ENCODE assay signal across 26 cellular contexts in genomic region chr5:180790524-180790923, GRCh38. TPM values are rescaled to one million over a fixed set of nuclear protein-coding genes. Genes with fewer than 3 reads are reported as not detected.
DNase-seq lines count a peak whose midpoint lies in the region; ATAC-seq and TF ChIP-seq lines count a peak whose summit lies in the region.
"Had no signal": no experiment of that assay in that cellular context is flagged by ENCODE, and none has a peak within 500 bp of the region (broad histone marks: within the 10 kb centered on the region; RNA-seq: fewer than 3 reads in every experiment).

No MANE protein-coding gene starts in this region.

- peak overlapping the region; percentile 68 for H3K27ac Mint-ChIP-seq in activated T-cell treated with anti-CD3 and anti-CD28 coated beads, Interleukin-2, amount 50 U/mL, for 24 hours
- peak overlapping the region; percentile 9; the same call in 1 of the 2 replicates for H3K27ac Mint-ChIP-seq in HFFc6
- peak overlapping the region; percentile 88 for H3K27ac Mint-ChIP-seq in central memory CD8-positive, alpha-beta T cell (ENCODE audit: low read depth)

- peaks cover 74% of the 10 kb centered on the region for H3K36me3 Mint-ChIP-seq in activated T-cell treated with anti-CD3 and anti-CD28 coated beads, Interleukin-2, amount 50 U/mL, for 24 hours (ENCODE audit: low read depth)
- peaks cover 7% of the 10 kb centered on the region for H3K36me3 Mint-ChIP-seq in activated T-cell treated with anti-CD3 and anti-CD28 coated beads, Interleukin-2, amount 50 U/mL, for 4 hours (ENCODE audit: insufficient read depth)
- H3K36me3 Mint-ChIP-seq in HFFc6 (ENCODE audit: low read depth): peaks cover 8% of the 10 kb centered on the region; the same call in 1 of the 2 replicates
- H3K36me3 Mint-ChIP-seq in central memory CD8-positive, alpha-beta T cell (ENCODE audit: insufficient read depth): peaks cover 51% of the 10 kb centered on the region

- H3K14ac ChIP-seq in trophoblast cell (ENCODE audit: low read length): no peak overlapping the region

- H4K91ac ChIP-seq in trophoblast cell (ENCODE audit: low read depth, low read length): no peak overlapping the region

- H3K27ac ChIP-seq in trophoblast cell (ENCODE audit: low read depth, low read length): no peak overlapping the region
- H3K27ac ChIP-seq: colonic mucosa, sigmoid colon, vagina, VCaP had no signal

- no peak overlapping the region for H3K4me2 ChIP-seq in trophoblast cell (ENCODE audit: low read length)

- peaks cover 12% of the 10 kb centered on the region for H3K79me1 ChIP-seq in trophoblast cell (ENCODE audit: low read length)

- H3K9ac ChIP-seq in trophoblast cell (ENCODE audit: low read length): no peak overlapping the region

- no peak overlapping the region for H4K12ac ChIP-seq in trophoblast cell (ENCODE audit: low read depth, low read length)

- H4K8ac ChIP-seq in trophoblast cell (ENCODE audit: low read depth, low read length): no peak overlapping the region

- no peak overlapping the region for H2AFZ ChIP-seq in trophoblast cell (ENCODE audit: insufficient read depth, low read length, poor library complexity)

- no peak overlapping the region for H3K4me3 ChIP-seq in trophoblast cell (ENCODE audit: low read depth, low read length)
- H3K4me3 ChIP-seq: colonic mucosa, GM12878, pancreas, sigmoid colon, vagina had no signal

- H2BK120ac ChIP-seq in trophoblast cell (ENCODE audit: insufficient read depth, low read length, poor library complexity): no peak overlapping the region

- peak overlapping the region; percentile 4 for H3K4ac ChIP-seq in trophoblast cell (ENCODE audit: low read depth, low read length)

- H3K27me3 Mint-ChIP-seq in activated T-cell treated with anti-CD3 and anti-CD28 coated beads, Interleukin-2, amount 50 U/mL, for 24 hours: no peaks in the 10 kb centered on the region
- no peaks in the 10 kb centered on the region for H3K27me3 Mint-ChIP-seq in activated T-cell treated with anti-CD3 and anti-CD28 coated beads, Interleukin-2, amount 50 U/mL, for 4 hours (ENCODE audit: low read depth)
- H3K27me3 Mint-ChIP-seq in HFFc6 (ENCODE audit: insufficient read depth): peaks cover 6% of the 10 kb centered on the region
- no peaks in the 10 kb centered on the region for H3K27me3 Mint-ChIP-seq in central memory CD8-positive, alpha-beta T cell

- no peak overlapping the region for H3K23ac ChIP-seq in trophoblast cell (ENCODE audit: low read length)

- peaks cover 2% of the 10 kb centered on the region for H3K9me3 ChIP-seq in trophoblast cell (ENCODE audit: insufficient read depth, low read depth, low read length)
- H3K9me3 ChIP-seq: colonic mucosa, pancreas, sigmoid colon, vagina had no signal

- WGBS in trophoblast cell (ENCODE audit: extremely low coverage, insufficient coverage, insufficient read length): no CpG with 5 or more reads among the region's 6 CpGs

- peaks cover 52% of the 10 kb centered on the region for H3K4me1 Mint-ChIP-seq in activated T-cell treated with anti-CD3 and anti-CD28 coated beads, Interleukin-2, amount 50 U/mL, for 24 hours (ENCODE audit: low read depth)
- H3K4me1 Mint-ChIP-seq in activated T-cell treated with anti-CD3 and anti-CD28 coated beads, Interleukin-2, amount 50 U/mL, for 4 hours (ENCODE audit: low read depth): peaks cover 30% of the 10 kb centered on the region
- peaks cover 40% of the 10 kb centered on the region for H3K4me1 Mint-ChIP-seq in HFFc6 (ENCODE audit: low read depth)
- peaks cover 68% of the 10 kb centered on the region for H3K4me1 Mint-ChIP-seq in central memory CD8-positive, alpha-beta T cell

- DNase-seq in activated T-cell treated with anti-CD3 and anti-CD28 coated beads, Interleukin-2, amount 50 U/mL, for 24 hours: no peak
- DNase-seq in activated T-cell treated with anti-CD3 and anti-CD28 coated beads, Interleukin-2, amount 50 U/mL, for 4 hours: no peak
- DNase-seq in HFFc6: no peak
- DNase-seq in central memory CD8-positive, alpha-beta T cell (ENCODE audit: low spot score in 2 of 2): no peak
- no peak for DNase-seq in trophoblast cell
- DNase-seq in HPDE6-E6E7 (ENCODE audit: extremely low spot score): no peak
- no peak for DNase-seq in COR-L47 (lab: John Stamatoyannopoulos, UW)
- DNase-seq in DMS53 (lab: John Stamatoyannopoulos, UW): no peak
- DNase-seq: activated effector memory CD4-positive, alpha-beta T cell treated with Interleukin-2 at 50 U/mL for 16 hours; DMS153; IMR-90; NCI-H1436 treated with DMSO at 0.1 percent for 48 hours; NCI-H2171; substantia nigra; T-helper 2 cell had no signal

- H3K9me3 Mint-ChIP-seq in activated T-cell treated with anti-CD3 and anti-CD28 coated beads, Interleukin-2, amount 50 U/mL, for 24 hours: no peaks in the 10 kb centered on the region
- H3K9me3 Mint-ChIP-seq in activated T-cell treated with anti-CD3 and anti-CD28 coated beads, Interleukin-2, amount 50 U/mL, for 4 hours: no peaks in the 10 kb centered on the region
- no peaks in the 10 kb centered on the region for H3K9me3 Mint-ChIP-seq in HFFc6
- no peaks in the 10 kb centered on the region for H3K9me3 Mint-ChIP-seq in central memory CD8-positive, alpha-beta T cell
- H3K9me3 Mint-ChIP-seq: CD14-positive monocyte had no signal

- H3K18ac ChIP-seq in trophoblast cell (ENCODE audit: low read length): no peak overlapping the region

- H2BK12ac ChIP-seq in trophoblast cell (ENCODE audit: low read length): no peak overlapping the region

- no peak overlapping the region for H2BK5ac ChIP-seq in trophoblast cell (ENCODE audit: low read depth, low read length, poor library complexity)

- H3K4me1 ChIP-seq in trophoblast cell (ENCODE audit: control insufficient read depth in 1 of 2, insufficient read depth in 2 of 2, low read length in 2 of 2): peaks cover 22 to 24% of the 10 kb centered on the region in 2 experiments
- H3K4me1 ChIP-seq: colonic mucosa had no signal

- peaks cover 4% of the 10 kb centered on the region for H3K79me2 ChIP-seq in trophoblast cell (ENCODE audit: control insufficient read depth, insufficient read depth, low read length, poor library complexity)

- no peak for ATAC-seq in activated T-cell treated with anti-CD3 and anti-CD28 coated beads, Interleukin-2, amount 50 U/mL, for 4 hours
- ATAC-seq in central memory CD8-positive, alpha-beta T cell (replicated peaks; ENCODE audit: extremely low read depth, poor library complexity, severe bottlenecking): no peak

- no peaks in the 10 kb centered on the region for H3K27me3 ChIP-seq in trophoblast cell (ENCODE audit: insufficient read depth, low read length)
- H3K27me3 ChIP-seq: colonic mucosa, pancreas, sigmoid colon, vagina had no signal

- no peak for TF ChIP-seq CTCF in HFFc6 (IDR thresholded peaks at IDR 0.05)

- no peak overlapping the region for H2AK5ac ChIP-seq in trophoblast cell (ENCODE audit: low read length)

- no peak overlapping the region for H3K4me3 Mint-ChIP-seq in activated T-cell treated with anti-CD3 and anti-CD28 coated beads, Interleukin-2, amount 50 U/mL, for 24 hours
- no peak overlapping the region for H3K4me3 Mint-ChIP-seq in activated T-cell treated with anti-CD3 and anti-CD28 coated beads, Interleukin-2, amount 50 U/mL, for 4 hours
- no peak overlapping the region; the same call in 1 of the 2 replicates for H3K4me3 Mint-ChIP-seq in HFFc6
- no peak overlapping the region for H3K4me3 Mint-ChIP-seq in central memory CD8-positive, alpha-beta T cell
- H3K4me3 Mint-ChIP-seq: CD14-positive monocyte had no signal

- peaks cover 38 to 46% of the 10 kb centered on the region in 2 experiments for H3K36me3 ChIP-seq in trophoblast cell (ENCODE audit: control insufficient read depth in 1 of 2, insufficient read depth in 2 of 2, low read length in 2 of 2)

RNA-seq across cellular contexts. Expression of gene MGAT1, which starts 12.1 kb away (rescaled TPM):
- 10 to 100 TPM; 76.8 to 89.3 (median 85.0) TPM for total RNA-seq in activated T-cell treated with anti-CD3 and anti-CD28 coated beads, Interleukin-2, amount 50 U/mL, for 4 hours
- total RNA-seq in HFFc6 (2021; fragmentation: NEBNext Ultra II Directional; extraction: Animal tissue kit (Norgen Biotek cat#: 25700)): 100 to 1,000 TPM; 188 to 220 (median 206) TPM
- 153 and 167 TPM in 2 replicates for polyA plus RNA-seq in trophoblast cell (2013)

RNA-seq across cellular contexts. Expression of gene OR2Y1, which starts 50.7 kb away (rescaled TPM):
- not detected for total RNA-seq in activated T-cell treated with anti-CD3 and anti-CD28 coated beads, Interleukin-2, amount 50 U/mL, for 4 hours
- not detected for total RNA-seq in HFFc6 (2021; fragmentation: NEBNext Ultra II Directional; extraction: Animal tissue kit (Norgen Biotek cat#: 25700))
- not detected in 2 replicates for polyA plus RNA-seq in trophoblast cell (2013)
- total RNA-seq: astrocyte, colonic mucosa, fibroblast of villous mesenchyme, GM12878, IMR-90, liver, MCF 10A, pancreas, sigmoid colon, vagina had no signal
- polyA plus RNA-seq: CD14-positive monocyte, GM12878, IMR-90, liver, pancreas, sigmoid colon had no signal

Comparison
In these comparisons a context has a peak if more than half of its experiments do, and no peak if none do; other contexts are left out.
1. H3K27ac Mint-ChIP-seq: peak in every context shown above with its lines; median percentile 88 in central memory CD8-positive, alpha-beta T cell; 68 in activated T-cell treated with anti-CD3 and anti-CD28 coated beads, Interleukin-2, amount 50 U/mL, for 24 hours; 9 in HFFc6.